7 cellular contexts compared by ENCODE assay signal in the genomic region with DNA sequence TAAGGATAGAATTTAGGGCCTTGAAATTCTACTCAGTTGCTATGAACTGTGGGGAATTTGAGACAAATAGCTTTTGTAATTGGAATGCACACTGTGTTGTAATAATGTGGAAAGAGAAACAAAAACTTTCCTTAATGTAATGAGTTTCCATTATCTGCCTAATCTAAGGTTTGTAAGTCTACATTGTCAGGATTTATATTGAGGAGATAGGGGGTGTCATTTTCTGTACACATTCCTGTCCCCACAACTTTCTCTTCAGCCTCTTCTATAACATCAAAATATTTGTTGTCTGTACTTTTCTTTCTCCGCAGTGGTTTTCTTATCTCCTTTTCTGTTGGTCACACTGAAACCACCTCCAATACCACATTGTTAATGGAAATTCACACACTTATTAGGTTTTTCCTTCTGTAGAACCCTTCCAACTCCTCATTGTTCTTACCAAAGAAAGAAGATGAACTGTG. TPM values are rescaled to one million over a fixed set of nuclear protein-coding genes. Genes with fewer than 3 reads are reported as not detected.
A peak's percentile ranks its signal among the peaks of the same experiment; 100 is the strongest.
DNase-seq lines count a peak whose midpoint lies in the region; ATAC-seq, FAIRE-seq and TF ChIP-seq lines count a peak whose summit lies in the region.

No MANE protein-coding gene starts in this region.

- no peak overlapping the region for H3K56ac ChIP-seq in IMR-90 (ENCODE audit: extremely low read depth, insufficient read depth, low read length)

- dilution Hi-C loops in IMR-90 (cut with HindIII; ENCODE audit: low sequenced_read_pairs, unreplicated experiment): no loop called here

- no TSS peak for BruUV-seq in IMR-90 (replicated peaks; lab: Mats Ljungman, UMichigan)

- H4K8ac ChIP-seq in IMR-90 (ENCODE audit: low read depth in 2 of 2, low read length in 2 of 2): 0 out of 4 replicates have a peak overlapping the region, but pooled peaks of 1 of the 2 experiments have one; percentile 64

- H2BK20ac ChIP-seq in IMR-90 (ENCODE audit: low read depth, low read length): no peak overlapping the region

- in situ Hi-C loops in IMR-90 (cut with MboI; ENCODE audit: low sequenced_read_pairs): no loop called here

- intact Hi-C loops in IMR-90 (cut with micrococcal nuclease) (no loop called here), kidney (cut with DNase I) (no loop called here)

- no peak overlapping the region; the same call in 1 of the 2 replicates for H3K14ac ChIP-seq in IMR-90 (replicated peaks; ENCODE audit: low read depth, low read length)

- H4K20me1 ChIP-seq in IMR-90 (ENCODE audit: insufficient read depth, low read length): peaks cover 10% of the 10 kb centered on the region; the same call in 1 of the 2 replicates

- H2AK5ac ChIP-seq in IMR-90 (ENCODE audit: low read depth, low read length): no peak overlapping the region

- H3K27ac ChIP-seq in IMR-90 (ENCODE audit: insufficient read depth, low read length) (peak overlapping the region; percentile 67; the same call in 1 of the 2 replicates), kidney (ENCODE audit: low read depth in 2 of 2, low read length in 2 of 2) (peak overlapping the region; percentile 66 to 72), thymus (ENCODE audit: low read depth) (peak overlapping the region; percentile 19)

- TF ChIP-seq CTCF in IMR-90 (conservative IDR thresholded peaks at IDR 0.05; ENCODE audit: low read depth, low read length) (no peak), kidney (IDR thresholded peaks at IDR 0.05; ENCODE audit: borderline replicate concordance, extremely low read depth, insufficient read depth) (no peak)

- no peak for TF ChIP-seq POLR2A in IMR-90 (IDR thresholded peaks at IDR 0.05; ENCODE audit: low read depth, low read length)

- H3K18ac ChIP-seq in IMR-90 (ENCODE audit: low read depth, low read length): peak overlapping the region; percentile 85; the same call in 1 of the 2 replicates

- CTCF ChIA-PET in IMR-90 (lab: Yijun Ruan, JAX): no interaction called here

- no peak for FAIRE-seq in kidney (lab: Jason Lieb, UNC)

- H3K27me3 ChIP-seq in IMR-90 (ENCODE audit: control insufficient read depth, insufficient read depth, low read length) (no peaks in the 10 kb centered on the region), thymus (ENCODE audit: control insufficient read depth, insufficient read depth) (no peaks in the 10 kb centered on the region)

- H2AK9ac ChIP-seq in IMR-90 (replicated peaks; ENCODE audit: low read depth, low read length, poor library complexity): no peak overlapping the region

- peaks cover 19 to 60% of the 10 kb centered on the region in 2 experiments for H3K79me1 ChIP-seq in IMR-90 (ENCODE audit: low read depth in 1 of 2, low read length in 2 of 2)

- WGBS in IMR-90 (ENCODE audit: extremely low coverage in 2 of 2, insufficient read length in 1 of 2), 2 experiments: no CpG with 5 or more reads among the region's 1 CpG
- WGBS in thymus: 68% methylated on average over 1 of the region's 1 CpG

- H2AFZ ChIP-seq in IMR-90 (replicated peaks; ENCODE audit: low read length, poor library complexity): no peak overlapping the region

- H4K5ac ChIP-seq in IMR-90 (ENCODE audit: low read depth, low read length): peak overlapping the region; percentile 82; the same call in 1 of the 2 replicates

- H3K4me1 ChIP-seq in IMR-90 (ENCODE audit: control insufficient read depth, insufficient read depth, low read length) (peaks cover 16% of the 10 kb centered on the region), kidney (ENCODE audit: control insufficient read depth in 1 of 2, insufficient read depth in 1 of 2, low read depth in 1 of 2, low read length in 2 of 2) (peaks cover 4 to 32% of the 10 kb centered on the region in 2 donors), thymus (ENCODE audit: control insufficient read depth, insufficient read depth, low read length) (no peaks in the 10 kb centered on the region)

- no peak overlapping the region for H4K91ac ChIP-seq in IMR-90 (ENCODE audit: insufficient read depth, low read depth, low read length)

- H3K9ac ChIP-seq in IMR-90 (ENCODE audit: low read depth, low read length) (peak overlapping the region; percentile 16; the same call in 1 of the 2 replicates), kidney (ENCODE audit: low read length in 2 of 2) (no peak overlapping the region)

- POLR2A ChIA-PET in IMR-90 (lab: Charles Lee; ENCODE audit: unreplicated experiment): no interaction called here

- no peak overlapping the region for H3K4ac ChIP-seq in IMR-90 (ENCODE audit: low read depth, low read length)

- peak; percentile 54 for DNase-seq in IMR-90
- DNase-seq in amniotic epithelial cell (ENCODE audit: low read depth): peak; percentile 87
- no peak for DNase-seq in kidney
- DNase-seq in NCI-H1105 (lab: John Stamatoyannopoulos, UW): no peak
- no peak for DNase-seq in NCI-H128 (lab: John Stamatoyannopoulos, UW; ENCODE audit: unreplicated experiment)

- ATAC-seq in IMR-90 (ENCODE audit: low read depth) (0 out of 2 replicates have a peak, but pooled peaks have one; percentile 8), GM19397 (IDR thresholded peaks at IDR 0.05; ENCODE audit: unreplicated experiment) (no peak)

- peak overlapping the region; percentile 76 for H2BK5ac ChIP-seq in IMR-90 (ENCODE audit: low read depth, low read length, poor library complexity, severe bottlenecking)

- TF ChIP-seq RAD21 in IMR-90 (IDR thresholded peaks at IDR 0.05; ENCODE audit: low read length): no peak

- H2BK120ac ChIP-seq in IMR-90 (ENCODE audit: low read depth, low read length): no peak overlapping the region

- no peaks in the 10 kb centered on the region for H3K9me3 ChIP-seq in IMR-90 (ENCODE audit: control insufficient read depth, insufficient read depth, low read length)
- H3K9me3 ChIP-seq in kidney (ENCODE audit: control insufficient read depth in 1 of 2, low read length in 2 of 2): no peaks in the 10 kb centered on the region
- H3K9me3 ChIP-seq in thymus (ENCODE audit: control insufficient read depth): no peaks in the 10 kb centered on the region

- peaks cover 4% of the 10 kb centered on the region for H3K9me1 ChIP-seq in IMR-90 (ENCODE audit: insufficient read depth, low read length)

- H3K4me2 ChIP-seq in IMR-90 (ENCODE audit: low read depth, low read length): peak overlapping the region; percentile 60; the same call in 1 of the 2 replicates

- no peak overlapping the region; the same call in 1 of the 2 replicates for H3K23ac ChIP-seq in IMR-90 (ENCODE audit: low read depth, low read length)

- H3K36me3 ChIP-seq in IMR-90 (ENCODE audit: control insufficient read depth, insufficient read depth, low read length) (peaks cover 20% of the 10 kb centered on the region), kidney (ENCODE audit: control insufficient read depth in 1 of 2, insufficient read depth in 2 of 2, low read length in 2 of 2) (peaks cover 0 to 2% of the 10 kb centered on the region in 2 donors), thymus (ENCODE audit: control insufficient read depth, insufficient read depth) (peaks cover 4% of the 10 kb centered on the region)

- peak overlapping the region; percentile 43; the same call in 1 of the 3 replicates for H2BK15ac ChIP-seq in IMR-90 (ENCODE audit: low read depth, low read length)

- H3K4me3 ChIP-seq in IMR-90 (ENCODE audit: insufficient read depth, low read depth, low read length) (no peak overlapping the region), kidney (ENCODE audit: low read length in 2 of 2) (peak overlapping the region in 1 of 2 donors; percentile 11), thymus (ENCODE audit: low read length) (no peak overlapping the region)

TF ChIP-seq in IMR-90, 13 proteins besides CTCF, POLR2A, EP300 and RAD21:
- no peak for TF ChIP-seq RFX5 (IDR thresholded peaks at IDR 0.05; ENCODE audit: low read depth, low read length)
- no peak for TF ChIP-seq BHLHE40 (IDR thresholded peaks at IDR 0.05; ENCODE audit: low read depth, low read length)
- TF ChIP-seq CHD1 (IDR thresholded peaks at IDR 0.05; ENCODE audit: low read depth, low read length): no peak
- peak; percentile 74 for TF ChIP-seq CEBPB (IDR thresholded peaks at IDR 0.05; ENCODE audit: low read depth, low read length)
- no peak for TF ChIP-seq USF2 (IDR thresholded peaks at IDR 0.05; ENCODE audit: low read depth, low read length)
TF ChIP-seq in IMR-90: peak in this region for 1.

RNA-seq across cellular contexts. Expression of gene ARID5B, which starts 41.5 kb away (rescaled TPM):
- total RNA-seq in IMR-90 (2012; rRNA removed) (125 and 140 TPM in 2 replicates), kidney (77.9 TPM)
- polyA plus RNA-seq in IMR-90 (2012; rRNA removed) (41.0 and 43.7 TPM in 2 replicates), kidney (ENCODE audit: insufficient read depth, low read depth, low replicate concordance) (8.6 TPM), thymus (11.3 TPM)
- 13.5 and 19.6 TPM in 2 replicates for polyA plus RNA-seq in IMR-90 (2012; cell fraction: cytosol; rRNA removed)
- polyA plus RNA-seq in IMR-90 (2012; cell fraction: nucleus; rRNA removed; ENCODE audit: low replicate concordance): 21.1 and 46.7 TPM in 2 replicates

Comparison
In these comparisons a context has a peak if more than half of its experiments do, and no peak if none do; other contexts are left out.
1. DNase-seq: peak in IMR-90 (single experiment) and amniotic epithelial cell (single experiment); none in kidney (single experiment), NCI-H1105 (single experiment) and NCI-H128 (single experiment).
2. H3K27ac ChIP-seq: peak in every context shown above with its lines; median percentile 69 in kidney; 67 in IMR-90; 19 in thymus.